Comparison of ENCODE assay signal across 1 cellular context in the genomic region with DNA sequence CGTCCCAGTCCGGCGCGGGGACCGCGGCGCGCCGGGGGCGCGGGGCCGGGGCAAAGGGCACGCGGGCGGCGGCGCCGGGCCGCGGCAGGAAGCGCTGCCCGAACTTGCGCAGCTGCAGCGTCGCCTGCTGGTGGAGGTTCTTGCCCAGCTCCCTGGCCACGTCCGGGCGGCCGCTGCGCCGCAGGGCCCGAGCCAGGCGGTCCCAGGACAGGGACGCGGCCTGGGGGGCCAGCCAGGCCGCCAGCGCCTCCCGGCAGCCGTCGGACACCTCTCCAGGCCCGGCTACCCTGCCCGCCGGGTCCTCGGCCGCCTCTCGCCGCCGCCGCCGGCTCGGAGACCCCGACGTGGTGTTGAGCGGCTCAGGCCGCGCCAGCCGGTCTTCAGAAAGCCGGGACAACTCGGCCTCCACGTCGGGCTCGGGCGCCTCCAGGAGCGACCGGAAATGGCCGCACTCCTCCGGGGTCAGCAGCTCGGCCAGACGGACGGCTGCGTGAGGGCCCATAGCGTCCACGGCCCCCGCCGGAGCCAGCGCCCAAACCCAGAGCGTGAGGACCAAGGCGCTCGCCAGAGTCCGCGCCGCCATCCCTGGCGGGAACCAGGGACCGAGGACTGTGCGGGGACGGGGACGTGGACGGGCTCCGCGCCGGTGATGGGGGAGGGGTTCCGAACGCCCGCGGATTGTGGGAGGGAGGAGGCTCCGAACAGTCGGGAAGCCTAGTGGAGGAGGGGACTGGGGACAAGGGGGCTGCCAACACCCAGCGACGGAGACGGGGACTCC.
TF ChIP-seq lines count a peak whose summit lies in the region.

No MANE protein-coding gene starts in this region.

TF ChIP-seq in HepG2, 621 proteins besides CTCF, POLR2A, EP300 and RAD21 (continued from another document and continues in another):
- TF ChIP-seq ZNF609 (CRISPR knock-in tag; IDR thresholded peaks at IDR 0.05; ENCODE audit: borderline replicate concordance) (peak; percentile 68; the same call in 1 of the 2 replicates), DPF2 (CRISPR knock-in tag; IDR thresholded peaks at IDR 0.05; ENCODE audit: borderline replicate concordance, low read depth) (no peak), MAZ (IDR thresholded peaks at IDR 0.05; ENCODE audit: borderline replicate concordance, low read depth, low read length) (no peak), MAZ (CRISPR knock-in tag; IDR thresholded peaks at IDR 0.05; ENCODE audit: low read depth) (0 out of 2 replicates have a peak, but pooled peaks have one; percentile 16), RBM39 (IDR thresholded peaks at IDR 0.05; ENCODE audit: low read depth, low read length, poor library complexity, severe bottlenecking) (peak; percentile 64), SKI (IDR thresholded peaks at IDR 0.05; ENCODE audit: partially characterized antibody) (peak; percentile 88), ZNF124 (CRISPR knock-in tag; IDR thresholded peaks at IDR 0.05) (no peak), NR2F6 (IDR thresholded peaks at IDR 0.05) (no peak), NR2F6 (CRISPR knock-in tag; IDR thresholded peaks at IDR 0.05) (peak; percentile 35; the same call in 1 of the 2 replicates), ZNF776 (CRISPR knock-in tag; IDR thresholded peaks at IDR 0.05) (peak; percentile 50; the same call in 1 of the 2 replicates), ZNF546 (CRISPR knock-in tag; conservative IDR thresholded peaks at IDR 0.05) (0 out of 2 replicates have a peak, but pooled peaks have one; percentile 47), ZNF503 (CRISPR knock-in tag; IDR thresholded peaks at IDR 0.05) (no peak), FOXC1 (CRISPR knock-in tag; IDR thresholded peaks at IDR 0.05; ENCODE audit: borderline replicate concordance) (0 out of 2 replicates have a peak, but pooled peaks have one; percentile 46), KDM2A (CRISPR knock-in tag; IDR thresholded peaks at IDR 0.05; ENCODE audit: borderline replicate concordance, low read depth) (peak; percentile 59), ZNF333 (CRISPR knock-in tag; IDR thresholded peaks at IDR 0.05; ENCODE audit: borderline replicate concordance) (peak; percentile 63; the same call in 1 of the 2 replicates), PLRG1 (conservative IDR thresholded peaks at IDR 0.05) (no peak), MEIS1 (CRISPR knock-in tag; IDR thresholded peaks at IDR 0.05; ENCODE audit: borderline replicate concordance) (0 out of 2 replicates have a peak, but pooled peaks have one; percentile 59), MTA1 (CRISPR knock-in tag; IDR thresholded peaks at IDR 0.05; ENCODE audit: borderline replicate concordance) (peak; percentile 50; the same call in 1 of the 2 replicates), ZHX2 (IDR thresholded peaks at IDR 0.05; ENCODE audit: low read depth) (no peak), ZHX2 (CRISPR knock-in tag; IDR thresholded peaks at IDR 0.05; ENCODE audit: borderline replicate concordance) (0 out of 2 replicates have a peak, but pooled peaks have one; percentile 19), ZSCAN29 (CRISPR knock-in tag; conservative IDR thresholded peaks at IDR 0.05) (0 out of 2 replicates have a peak, but pooled peaks have one; percentile 42), ZNF331 (CRISPR knock-in tag; IDR thresholded peaks at IDR 0.05) (peak; percentile 67; the same call in 1 of the 2 replicates), HOXA3 (CRISPR knock-in tag; IDR thresholded peaks at IDR 0.05) (peak; percentile 58; the same call in 1 of the 2 replicates), PAWR (CRISPR knock-in tag; IDR thresholded peaks at IDR 0.05; ENCODE audit: borderline replicate concordance) (0 out of 2 replicates have a peak, but pooled peaks have one; percentile 49), MYPOP (CRISPR knock-in tag; IDR thresholded peaks at IDR 0.05) (peak; percentile 48; the same call in 1 of the 2 replicates)
- TF ChIP-seq, protein P1, sequence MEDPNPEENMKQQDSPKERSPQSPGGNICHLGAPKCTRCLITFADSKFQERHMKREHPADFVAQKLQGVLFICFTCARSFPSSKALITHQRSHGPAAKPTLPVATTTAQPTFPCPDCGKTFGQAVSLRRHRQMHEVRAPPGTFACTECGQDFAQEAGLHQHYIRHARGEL (CRISPR knock-in tag; IDR thresholded peaks at IDR 0.05) = no peak
- TF ChIP-seq, protein P2, sequence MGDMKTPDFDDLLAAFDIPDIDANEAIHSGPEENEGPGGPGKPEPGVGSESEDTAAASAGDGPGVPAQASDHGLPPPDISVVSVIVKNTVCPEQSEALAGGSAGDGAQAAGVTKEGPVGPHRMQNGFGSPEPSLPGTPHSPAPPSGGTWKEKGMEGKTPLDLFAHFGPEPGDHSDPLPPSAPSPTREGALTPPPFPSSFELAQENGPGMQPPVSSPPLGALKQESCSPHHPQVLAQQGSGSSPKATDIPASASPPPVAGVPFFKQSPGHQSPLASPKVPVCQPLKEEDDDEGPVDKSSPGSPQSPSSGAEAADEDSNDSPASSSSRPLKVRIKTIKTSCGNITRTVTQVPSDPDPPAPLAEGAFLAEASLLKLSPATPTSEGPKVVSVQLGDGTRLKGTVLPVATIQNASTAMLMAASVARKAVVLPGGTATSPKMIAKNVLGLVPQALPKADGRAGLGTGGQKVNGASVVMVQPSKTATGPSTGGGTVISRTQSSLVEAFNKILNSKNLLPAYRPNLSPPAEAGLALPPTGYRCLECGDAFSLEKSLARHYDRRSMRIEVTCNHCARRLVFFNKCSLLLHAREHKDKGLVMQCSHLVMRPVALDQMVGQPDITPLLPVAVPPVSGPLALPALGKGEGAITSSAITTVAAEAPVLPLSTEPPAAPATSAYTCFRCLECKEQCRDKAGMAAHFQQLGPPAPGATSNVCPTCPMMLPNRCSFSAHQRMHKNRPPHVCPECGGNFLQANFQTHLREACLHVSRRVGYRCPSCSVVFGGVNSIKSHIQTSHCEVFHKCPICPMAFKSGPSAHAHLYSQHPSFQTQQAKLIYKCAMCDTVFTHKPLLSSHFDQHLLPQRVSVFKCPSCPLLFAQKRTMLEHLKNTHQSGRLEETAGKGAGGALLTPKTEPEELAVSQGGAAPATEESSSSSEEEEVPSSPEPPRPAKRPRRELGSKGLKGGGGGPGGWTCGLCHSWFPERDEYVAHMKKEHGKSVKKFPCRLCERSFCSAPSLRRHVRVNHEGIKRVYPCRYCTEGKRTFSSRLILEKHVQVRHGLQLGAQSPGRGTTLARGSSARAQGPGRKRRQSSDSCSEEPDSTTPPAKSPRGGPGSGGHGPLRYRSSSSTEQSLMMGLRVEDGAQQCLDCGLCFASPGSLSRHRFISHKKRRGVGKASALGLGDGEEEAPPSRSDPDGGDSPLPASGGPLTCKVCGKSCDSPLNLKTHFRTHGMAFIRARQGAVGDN (CRISPR knock-in tag; IDR thresholded peaks at IDR 0.05) = peak; percentile 62
- TF ChIP-seq, protein P3, sequence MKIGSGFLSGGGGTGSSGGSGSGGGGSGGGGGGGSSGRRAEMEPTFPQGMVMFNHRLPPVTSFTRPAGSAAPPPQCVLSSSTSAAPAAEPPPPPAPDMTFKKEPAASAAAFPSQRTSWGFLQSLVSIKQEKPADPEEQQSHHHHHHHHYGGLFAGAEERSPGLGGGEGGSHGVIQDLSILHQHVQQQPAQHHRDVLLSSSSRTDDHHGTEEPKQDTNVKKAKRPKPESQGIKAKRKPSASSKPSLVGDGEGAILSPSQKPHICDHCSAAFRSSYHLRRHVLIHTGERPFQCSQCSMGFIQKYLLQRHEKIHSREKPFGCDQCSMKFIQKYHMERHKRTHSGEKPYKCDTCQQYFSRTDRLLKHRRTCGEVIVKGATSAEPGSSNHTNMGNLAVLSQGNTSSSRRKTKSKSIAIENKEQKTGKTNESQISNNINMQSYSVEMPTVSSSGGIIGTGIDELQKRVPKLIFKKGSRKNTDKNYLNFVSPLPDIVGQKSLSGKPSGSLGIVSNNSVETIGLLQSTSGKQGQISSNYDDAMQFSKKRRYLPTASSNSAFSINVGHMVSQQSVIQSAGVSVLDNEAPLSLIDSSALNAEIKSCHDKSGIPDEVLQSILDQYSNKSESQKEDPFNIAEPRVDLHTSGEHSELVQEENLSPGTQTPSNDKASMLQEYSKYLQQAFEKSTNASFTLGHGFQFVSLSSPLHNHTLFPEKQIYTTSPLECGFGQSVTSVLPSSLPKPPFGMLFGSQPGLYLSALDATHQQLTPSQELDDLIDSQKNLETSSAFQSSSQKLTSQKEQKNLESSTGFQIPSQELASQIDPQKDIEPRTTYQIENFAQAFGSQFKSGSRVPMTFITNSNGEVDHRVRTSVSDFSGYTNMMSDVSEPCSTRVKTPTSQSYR (CRISPR knock-in tag; IDR thresholded peaks at IDR 0.05; ENCODE audit: borderline replicate concordance) = peak; percentile 75; the same call in 1 of the 2 replicates
